19 cellular contexts compared by ENCODE assay signal in the genomic region with DNA sequence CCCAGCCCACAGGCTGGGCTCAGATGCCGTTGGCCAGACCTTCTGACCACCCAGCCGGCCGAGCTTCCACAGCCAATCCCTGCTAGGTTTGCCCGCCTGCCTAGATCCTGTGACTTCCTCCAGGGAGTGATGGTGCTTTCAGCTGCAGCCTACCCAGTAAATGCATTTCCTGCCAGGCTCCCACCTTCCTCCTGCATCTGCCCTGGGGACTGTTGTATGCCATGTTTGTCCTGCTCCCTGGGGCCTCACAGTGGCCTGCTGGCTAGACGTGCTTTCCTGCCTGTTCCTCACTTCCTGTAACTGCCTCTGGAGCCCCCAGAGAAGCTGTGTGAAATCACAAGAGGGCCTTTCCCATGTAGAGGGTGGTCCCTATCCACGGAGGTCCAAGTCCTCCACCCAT.
A peak's percentile ranks its signal among the peaks of the same experiment; 100 is the strongest.
DNase-seq lines count a peak whose midpoint lies in the region; ATAC-seq and TF ChIP-seq lines count a peak whose summit lies in the region.
"Had no signal": no experiment of that assay in that cellular context is flagged by ENCODE, and none has a peak within 500 bp of the region (broad histone marks: within the 10 kb centered on the region; RNA-seq: fewer than 3 reads in every experiment).

No MANE protein-coding gene starts in this region.

- no peaks in the 10 kb centered on the region for H3K36me3 ChIP-seq in tibial artery
- H3K36me3 ChIP-seq: brain microvascular endothelial cell had no signal

- peak; percentile 2 for ATAC-seq in left ventricle myocardium superior
- ATAC-seq: activated CD4-positive, CD25-positive, alpha-beta regulatory T cell treated with anti-CD3 and anti-CD28 coated beads, Interleukin-2, amount 50 U/mL, for 24 hours; activated T-helper 17 cell treated with anti-CD3 and anti-CD28 coated beads, Interleukin-2, amount 50 U/mL, for 72 hours had no signal

- no peak for TF ChIP-seq CTCF in tibial artery (IDR thresholded peaks at IDR 0.05)
- no peak for TF ChIP-seq CTCF in mesothelial cell of epicardium (IDR thresholded peaks at IDR 0.05; ENCODE audit: unreplicated experiment)

- H3K36me3 Mint-ChIP-seq in mesothelial cell of epicardium: no peaks in the 10 kb centered on the region
- H3K36me3 Mint-ChIP-seq: activated naive CD8-positive, alpha-beta T cell treated with anti-CD3 and anti-CD28 coated beads, Interleukin-2, amount 10 ng/mL, durations not matched to agents 7 days and 5 days; naive B cell had no signal

- H3K9me3 ChIP-seq in tibial artery: no peaks in the 10 kb centered on the region

- H3K4me3 ChIP-seq in tibial artery: no peak overlapping the region

- peaks cover 8% of the 10 kb centered on the region for H3K4me1 Mint-ChIP-seq in mesothelial cell of epicardium
- H3K4me1 Mint-ChIP-seq: activated naive CD8-positive, alpha-beta T cell treated with anti-CD3 and anti-CD28 coated beads, Interleukin-2, amount 10 ng/mL, durations not matched to agents 7 days and 5 days; activated T-helper 17 cell treated with anti-CD3 and anti-CD28 coated beads, Interleukin-2, amount 50 U/mL, for 72 hours; naive B cell had no signal

- H3K4me3 Mint-ChIP-seq in mesothelial cell of epicardium: no peak overlapping the region
- H3K4me3 Mint-ChIP-seq: activated naive CD8-positive, alpha-beta T cell treated with anti-CD3 and anti-CD28 coated beads, Interleukin-2, amount 10 ng/mL, durations not matched to agents 7 days and 5 days; activated T-helper 17 cell treated with anti-CD3 and anti-CD28 coated beads, Interleukin-2, amount 50 U/mL, for 72 hours had no signal

- no peak overlapping the region for H3K27ac Mint-ChIP-seq in mesothelial cell of epicardium
- H3K27ac Mint-ChIP-seq: activated naive CD8-positive, alpha-beta T cell treated with anti-CD3 and anti-CD28 coated beads, Interleukin-2, amount 10 ng/mL, durations not matched to agents 7 days and 5 days; activated T-helper 17 cell treated with anti-CD3 and anti-CD28 coated beads, Interleukin-2, amount 50 U/mL, for 72 hours had no signal

- intact Hi-C loops in left ventricle myocardium superior (cut with micrococcal nuclease): no loop called here
- intact Hi-C loops in tibial artery (cut with DNase I; ENCODE audit: low total_unique reads): loop anchor here (10.0 kb wide), 1 partner anchor 249 kb away; no protein-coding TSS in a partner anchor

- peak overlapping the region; percentile 69 to 75 for H3K27ac ChIP-seq in tibial artery
- H3K27ac ChIP-seq: brain microvascular endothelial cell had no signal

- no peaks in the 10 kb centered on the region for H3K27me3 ChIP-seq in tibial artery

- H3K4me1 ChIP-seq in tibial artery: peaks cover 0 to 95% (median 71%) of the 10 kb centered on the region in 4 donors

- H3K27me3 Mint-ChIP-seq in mesothelial cell of epicardium (ENCODE audit: low read depth): no peaks in the 10 kb centered on the region
- H3K27me3 Mint-ChIP-seq: activated naive CD8-positive, alpha-beta T cell treated with anti-CD3 and anti-CD28 coated beads, Interleukin-2, amount 10 ng/mL, durations not matched to agents 7 days and 5 days; naive B cell had no signal

- peak; percentile 41 for DNase-seq in NCI-H345 (lab: John Stamatoyannopoulos, UW)
- DNase-seq in NCI-H345 treated with DMSO at 0.1 percent for 48 hours (lab: John Stamatoyannopoulos, UW; ENCODE audit: unreplicated experiment): no peak
- DNase-seq in NCI-H69 (lab: John Stamatoyannopoulos, UW): peak; percentile 90
- peak; percentile 44 for DNase-seq in left ventricle myocardium superior
- DNase-seq in tibial artery: no peak
- DNase-seq in cerebellar nuclear complex (lab: John Stamatoyannopoulos, UW): no peak
- DNase-seq in A172 (ENCODE audit: low spot score): no peak
- DNase-seq in mesothelial cell of epicardium (ENCODE audit: low spot score in 2 of 2, unreplicated experiment in 2 of 2): no peak
- DNase-seq: 8988T; activated naive CD8-positive, alpha-beta T cell treated with anti-CD3 and anti-CD28 coated beads, Interleukin-2, amount 10 ng/mL, durations not matched to agents 7 days and 5 days; brain microvascular endothelial cell; mammary epithelial cell; naive B cell; NCI-H187 treated with DMSO at 0.1 percent for 48 hours; OCI-M1; SIG-M5; stimulated activated CD4-positive, alpha-beta T cell treated with anti-CD3 and anti-CD28 coated beads, Interleukin-2, amount 100 ng/mL, for 48 hours had no signal

- no peaks in the 10 kb centered on the region for H3K9me3 Mint-ChIP-seq in mesothelial cell of epicardium
- H3K9me3 Mint-ChIP-seq: activated naive CD8-positive, alpha-beta T cell treated with anti-CD3 and anti-CD28 coated beads, Interleukin-2, amount 10 ng/mL, durations not matched to agents 7 days and 5 days; activated T-helper 17 cell treated with anti-CD3 and anti-CD28 coated beads, Interleukin-2, amount 50 U/mL, for 72 hours had no signal

Comparison
In these comparisons a context has a peak if more than half of its experiments do, and no peak if none do; other contexts are left out.
1. DNase-seq: peak in NCI-H345 (single experiment), NCI-H69 (single experiment) and left ventricle myocardium superior (single experiment); none in NCI-H345 treated with DMSO at 0.1 percent for 48 hours (single experiment), tibial artery (0 of 2), cerebellar nuclear complex (0 of 2), A172 (single experiment) and mesothelial cell of epicardium (0 of 2).